In genomic region chr14:79101388-79101787, GRCh38 we compare ENCODE assay signal across 31 cellular contexts.
"Had no signal": no experiment of that assay in that cellular context is flagged by ENCODE, and none has a peak within 500 bp of the region (broad histone marks: within the 10 kb centered on the region; RNA-seq: fewer than 3 reads in every experiment).

No MANE protein-coding gene starts in this region.

- H3K9me3 ChIP-seq: ascending aorta, breast epithelium, esophagus squamous epithelium, gastroesophageal sphincter, heart right ventricle had no signal

- ATAC-seq: activated naive CD4-positive, alpha-beta T cell treated with anti-CD3 and anti-CD28 coated beads, Interleukin-2, amount 50 U/mL, for 72 hours; activated T-cell treated with anti-CD3 and anti-CD28 coated beads, Interleukin-2, amount 50 U/mL, for 72 hours; effector memory CD8-positive, alpha-beta T cell; gastroesophageal sphincter; heart right ventricle; T-helper 17 cell; WTC11 had no signal

- H3K36me3 ChIP-seq: ascending aorta, breast epithelium, esophagus squamous epithelium, gastroesophageal sphincter, heart right ventricle had no signal

- H3K4me3 ChIP-seq: ascending aorta, breast epithelium, esophagus squamous epithelium, gastroesophageal sphincter, heart right ventricle had no signal

- H3K4me1 Mint-ChIP-seq: activated CD4-positive, alpha-beta memory T cell treated with anti-CD3 and anti-CD28 coated beads, Interleukin-2, amount 10 ng/mL, durations not matched to agents 7 days and 5 days; activated CD4-positive, alpha-beta T cell treated with anti-CD3 and anti-CD28 coated beads, Interleukin-2, amount 10 ng/mL, durations not matched to agents 7 days and 5 days; activated naive CD4-positive, alpha-beta T cell treated with anti-CD3 and anti-CD28 coated beads, Interleukin-2, amount 10 ng/mL, durations not matched to agents 7 days and 5 days; activated naive CD8-positive, alpha-beta T cell treated with anti-CD3 and anti-CD28 coated beads, Interleukin-2, amount 10 ng/mL, durations not matched to agents 7 days and 5 days; brain; T-helper 17 cell; WTC11 had no signal

- H3K36me3 Mint-ChIP-seq: activated naive CD4-positive, alpha-beta T cell treated with anti-CD3 and anti-CD28 coated beads, Interleukin-2, amount 10 ng/mL, durations not matched to agents 7 days and 5 days; activated naive CD8-positive, alpha-beta T cell treated with anti-CD3 and anti-CD28 coated beads, Interleukin-2, amount 10 ng/mL, durations not matched to agents 7 days and 5 days; WTC11 had no signal

- H3K9me3 Mint-ChIP-seq: activated CD4-positive, alpha-beta T cell treated with anti-CD3 and anti-CD28 coated beads, Interleukin-2, amount 10 ng/mL, durations not matched to agents 7 days and 5 days; activated naive CD4-positive, alpha-beta T cell treated with anti-CD3 and anti-CD28 coated beads, Interleukin-2, amount 10 ng/mL, durations not matched to agents 7 days and 5 days; activated naive CD8-positive, alpha-beta T cell treated with anti-CD3 and anti-CD28 coated beads, Interleukin-2, amount 10 ng/mL, durations not matched to agents 7 days and 5 days; activated T-cell treated with anti-CD3 and anti-CD28 coated beads, Interleukin-2, amount 50 U/mL, for 24 hours had no signal

- H3K27me3 Mint-ChIP-seq: activated CD4-positive, alpha-beta memory T cell treated with anti-CD3 and anti-CD28 coated beads, Interleukin-2, amount 10 ng/mL, durations not matched to agents 7 days and 5 days; activated CD4-positive, alpha-beta T cell treated with anti-CD3 and anti-CD28 coated beads, Interleukin-2, amount 10 ng/mL, durations not matched to agents 7 days and 5 days; activated naive CD4-positive, alpha-beta T cell treated with anti-CD3 and anti-CD28 coated beads, Interleukin-2, amount 10 ng/mL, durations not matched to agents 7 days and 5 days; activated naive CD8-positive, alpha-beta T cell treated with anti-CD3 and anti-CD28 coated beads, Interleukin-2, amount 10 ng/mL, durations not matched to agents 7 days and 5 days; activated T-cell treated with anti-CD3 and anti-CD28 coated beads, Interleukin-2, amount 50 U/mL, for 24 hours; brain; effector memory CD8-positive, alpha-beta T cell; T-helper 17 cell had no signal

- DNase-seq: activated CD4-positive, alpha-beta memory T cell treated with anti-CD3 and anti-CD28 coated beads, Interleukin-2, amount 10 ng/mL, durations not matched to agents 7 days and 5 days; activated CD4-positive, alpha-beta T cell treated with anti-CD3 and anti-CD28 coated beads for 1 hour; activated CD4-positive, alpha-beta T cell treated with anti-CD3 and anti-CD28 coated beads for 4 hours; activated CD4-positive, alpha-beta T cell treated with anti-CD3 and anti-CD28 coated beads, Interleukin-2, amount 10 ng/mL, durations not matched to agents 7 days and 5 days; activated CD4-positive, alpha-beta T cell treated with anti-CD3 and anti-CD28 coated beads, Interleukin-2, amount 50 U/mL, for 4 hours; activated CD8-positive, alpha-beta memory T cell treated with anti-CD3 and anti-CD28 coated beads, Interleukin-2, amount 50 U/mL, for 48 hours; activated gamma-delta T cell; activated naive CD4-positive, alpha-beta T cell; activated naive CD4-positive, alpha-beta T cell treated with anti-CD3 and anti-CD28 coated beads, Interleukin-2, amount 10 ng/mL, durations not matched to agents 7 days and 5 days; activated naive CD8-positive, alpha-beta T cell treated with anti-CD3 and anti-CD28 coated beads, Interleukin-2, amount 10 ng/mL, durations not matched to agents 7 days and 5 days; activated T-cell treated with anti-CD3 and anti-CD28 coated beads for 4 hours; activated T-cell treated with anti-CD3 and anti-CD28 coated beads, Interleukin-2, amount 50 U/mL, for 24 hours; activated T-cell treated with anti-CD3 and anti-CD28 coated beads, Interleukin-2, amount 50 U/mL, for 72 hours; cortex of kidney; effector CD4-positive, alpha-beta T cell; effector memory CD8-positive, alpha-beta T cell; erythroblast; esophagus squamous epithelium; foreskin melanocyte; heart right ventricle; T-helper 1 cell; T-helper 17 cell; T1000 had no signal

- H3K4me1 ChIP-seq: ascending aorta, breast epithelium, esophagus squamous epithelium, heart right ventricle had no signal

- H3K27ac ChIP-seq: ascending aorta, breast epithelium, esophagus squamous epithelium, heart right ventricle, VCaP had no signal

- H3K27ac Mint-ChIP-seq: activated CD4-positive, alpha-beta memory T cell treated with anti-CD3 and anti-CD28 coated beads, Interleukin-2, amount 10 ng/mL, durations not matched to agents 7 days and 5 days; activated CD4-positive, alpha-beta T cell treated with anti-CD3 and anti-CD28 coated beads, Interleukin-2, amount 10 ng/mL, durations not matched to agents 7 days and 5 days; activated naive CD4-positive, alpha-beta T cell treated with anti-CD3 and anti-CD28 coated beads, Interleukin-2, amount 10 ng/mL, durations not matched to agents 7 days and 5 days; activated naive CD4-positive, alpha-beta T cell treated with anti-CD3 and anti-CD28 coated beads, Interleukin-2, amount 50 U/mL, for 72 hours; activated naive CD8-positive, alpha-beta T cell treated with anti-CD3 and anti-CD28 coated beads, Interleukin-2, amount 10 ng/mL, durations not matched to agents 7 days and 5 days; activated T-cell treated with anti-CD3 and anti-CD28 coated beads, Interleukin-2, amount 50 U/mL, for 24 hours; activated T-cell treated with anti-CD3 and anti-CD28 coated beads, Interleukin-2, amount 50 U/mL, for 72 hours; brain; effector memory CD8-positive, alpha-beta T cell; T-helper 17 cell; T-helper 2 cell treated with Interferon-gamma antibody and Interleukin-4, amounts not matched to agents 5 μg/mL and 100 μg/mL, for 36 hours; WTC11 had no signal

- H3K27me3 ChIP-seq: ascending aorta, breast epithelium, esophagus squamous epithelium, gastroesophageal sphincter had no signal

- H3K4me3 Mint-ChIP-seq: activated CD4-positive, alpha-beta memory T cell treated with anti-CD3 and anti-CD28 coated beads, Interleukin-2, amount 10 ng/mL, durations not matched to agents 7 days and 5 days; activated CD4-positive, alpha-beta T cell treated with anti-CD3 and anti-CD28 coated beads, Interleukin-2, amount 10 ng/mL, durations not matched to agents 7 days and 5 days; activated naive CD4-positive, alpha-beta T cell treated with anti-CD3 and anti-CD28 coated beads, Interleukin-2, amount 10 ng/mL, durations not matched to agents 7 days and 5 days; activated naive CD8-positive, alpha-beta T cell treated with anti-CD3 and anti-CD28 coated beads, Interleukin-2, amount 10 ng/mL, durations not matched to agents 7 days and 5 days; activated T-cell treated with anti-CD3 and anti-CD28 coated beads, Interleukin-2, amount 50 U/mL, for 24 hours; activated T-cell treated with anti-CD3 and anti-CD28 coated beads, Interleukin-2, amount 50 U/mL, for 72 hours; brain; effector memory CD8-positive, alpha-beta T cell; T-helper 17 cell; T-helper 2 cell treated with Interferon-gamma antibody and Interleukin-4, amounts not matched to agents 5 μg/mL and 100 μg/mL, for 36 hours; WTC11 had no signal
